In genomic region chr10:100053686-100054460, GRCh38 we compare ENCODE assay signal across 16 cellular contexts. TPM values are rescaled to one million over a fixed set of nuclear protein-coding genes. Genes with fewer than 3 reads are reported as not detected.
A peak's percentile ranks its signal among the peaks of the same experiment; 100 is the strongest.
DNase-seq lines count a peak whose midpoint lies in the region; ATAC-seq, FAIRE-seq and TF ChIP-seq lines count a peak whose summit lies in the region.
"Had no signal": no experiment of that assay in that cellular context is flagged by ENCODE, and none has a peak within 500 bp of the region (broad histone marks: within the 10 kb centered on the region; RNA-seq: fewer than 3 reads in every experiment).

No MANE protein-coding gene starts in this region.

- H3K9me2 ChIP-seq in GM23338 (ENCODE audit: insufficient read depth), result no peaks in the 10 kb centered on the region

- H4K20me1 ChIP-seq in GM23338 (replicated peaks; ENCODE audit: insufficient read depth) (no peaks in the 10 kb centered on the region), H1 (replicated peaks in 1 of 2; ENCODE audit: control insufficient read depth in 1 of 2, insufficient read depth in 2 of 2, low read length in 2 of 2) (no peaks in the 10 kb centered on the region), neural progenitor cell (ENCODE audit: low read depth) (no peaks in the 10 kb centered on the region)

- H3F3A ChIP-seq in GM23338 (replicated peaks; ENCODE audit: low read depth) (no peaks in the 10 kb centered on the region), neural progenitor cell (ENCODE audit: low read depth) (no peaks in the 10 kb centered on the region)

- H3K9me3 Mint-ChIP-seq in GM23338, result peaks cover 12% of the 10 kb centered on the region; the same call in 2 of the 3 replicates
- no peaks in the 10 kb centered on the region for H3K9me3 Mint-ChIP-seq in neural progenitor cell

- peaks cover 2 to 3% of the 10 kb centered on the region in 2 experiments; a peak in 2 of 4 replicates for H3K9me3 ChIP-seq in H1 (ENCODE audit: insufficient read depth in 2 of 2, low read depth in 1 of 2, low read length in 1 of 2)
- peaks cover 3% of the 10 kb centered on the region for H3K9me3 ChIP-seq in neural progenitor cell (ENCODE audit: low read depth)

- no peaks in the 10 kb centered on the region for H3K79me1 ChIP-seq in H1 (ENCODE audit: low read depth, low read length)

- no peak overlapping the region for H3K9ac ChIP-seq in H1 (replicated peaks in 1 of 4; ENCODE audit: extremely low read depth in 1 of 4, low read depth in 3 of 4, low read length in 3 of 4)
- H3K9ac ChIP-seq in neural progenitor cell, result no peak overlapping the region

- no peak overlapping the region for H4K8ac ChIP-seq in H1 (ENCODE audit: extremely low read depth, insufficient read depth, low read length)

- no peak overlapping the region for H4K91ac ChIP-seq in H1 (replicated peaks; ENCODE audit: insufficient read length, low read length)

- H2BK5ac ChIP-seq in H1 (ENCODE audit: low read depth, low read length), result no peak overlapping the region

- no peaks in the 10 kb centered on the region for H3K27me3 Mint-ChIP-seq in GM23338 (ENCODE audit: insufficient read depth, low read depth, poor library complexity)
- peaks cover 3% of the 10 kb centered on the region for H3K27me3 Mint-ChIP-seq in neural progenitor cell (ENCODE audit: insufficient read depth, low read depth)

- no peak for TF ChIP-seq EP300 in H1 (IDR thresholded peaks at IDR 0.05; ENCODE audit: borderline replicate concordance in 1 of 2, low read depth in 2 of 2, low read length in 2 of 2)

- peak; percentile 32 for FAIRE-seq in H1 (lab: Jason Lieb, UNC)
- FAIRE-seq: GM18507, H54 had no signal

- no peak overlapping the region for H3K23ac ChIP-seq in H1 (ENCODE audit: insufficient read length)

- no peak overlapping the region for H2BK120ac ChIP-seq in H1 (replicated peaks; ENCODE audit: low read depth, low read length)

- no peak for TF ChIP-seq POLR2A in H1 (IDR thresholded peaks at IDR 0.05; ENCODE audit: control extremely low read depth in 1 of 2, low read depth in 2 of 2, low read length in 2 of 2)

- no peak for TF ChIP-seq RAD21 in H1 (IDR thresholded peaks at IDR 0.05 in 1 of 2, conservative IDR thresholded peaks at IDR 0.05 in 1 of 2; ENCODE audit: low read depth in 2 of 2, low read length in 2 of 2)

- POLR2A ChIA-PET in H1 (lab: Charles Lee; ENCODE audit: partially characterized antibody), result interaction anchor here (0.6 kb wide), 1 partner anchor 41 kb away, joined by 3 read pairs; no protein-coding TSS in a partner anchor

- H3K27ac Mint-ChIP-seq in GM23338 (no peak overlapping the region), neural progenitor cell (no peak overlapping the region)
- H3K27ac Mint-ChIP-seq: CD8-positive, alpha-beta memory T cell had no signal

- H3K4me3 Mint-ChIP-seq in GM23338, result no peak overlapping the region
- no peak overlapping the region for H3K4me3 Mint-ChIP-seq in neural progenitor cell
- H3K4me3 Mint-ChIP-seq: CD8-positive, alpha-beta memory T cell had no signal

- H3K36me3 ChIP-seq in GM23338 (ENCODE audit: insufficient read depth) (no peaks in the 10 kb centered on the region), H1 (ENCODE audit: control insufficient read depth in 2 of 4, insufficient read depth in 4 of 4, low read length in 3 of 4) (no peaks in the 10 kb centered on the region), neural progenitor cell (no peaks in the 10 kb centered on the region)

- peaks cover 3% of the 10 kb centered on the region; the same call in 1 of the 3 replicates for H3K36me3 Mint-ChIP-seq in GM23338 (ENCODE audit: low read depth)
- H3K36me3 Mint-ChIP-seq in neural progenitor cell, result no peaks in the 10 kb centered on the region
- H3K36me3 Mint-ChIP-seq: CD8-positive, alpha-beta memory T cell had no signal

- H2AK5ac ChIP-seq in H1 (ENCODE audit: low read depth, low read length), result no peak overlapping the region

- no peak overlapping the region for H2BK12ac ChIP-seq in H1 (ENCODE audit: low read depth, low read length)

- no peak overlapping the region for H4K5ac ChIP-seq in H1 (ENCODE audit: insufficient read length, low read depth, low read length)

- ATAC-seq in GM23338 (no peak), GM21576 (IDR thresholded peaks at IDR 0.05; ENCODE audit: unreplicated experiment) (no peak), GM19452 (IDR thresholded peaks at IDR 0.05; ENCODE audit: unreplicated experiment) (no peak)

- H3K23me2 ChIP-seq in H1 (ENCODE audit: low read depth, low read length), result no peaks in the 10 kb centered on the region

- H2BK20ac ChIP-seq in H1 (ENCODE audit: low read length), result no peak overlapping the region

- H3K27me3 ChIP-seq in GM23338 (ENCODE audit: insufficient read depth) (no peaks in the 10 kb centered on the region), H1 (replicated peaks in 1 of 4; ENCODE audit: control insufficient read depth in 3 of 4, extremely low read depth in 1 of 4, insufficient read depth in 3 of 4, low read length in 3 of 4) (no peaks in the 10 kb centered on the region), neural progenitor cell (no peaks in the 10 kb centered on the region)

- peaks cover 9% of the 10 kb centered on the region for H3K4me1 Mint-ChIP-seq in GM23338
- H3K4me1 Mint-ChIP-seq in neural progenitor cell, result peaks cover 5% of the 10 kb centered on the region
- H3K4me1 Mint-ChIP-seq: CD8-positive, alpha-beta memory T cell had no signal

- DNase-seq in GM23338 (ENCODE audit: low spot score) (peak; percentile 3), H1 (ENCODE audit: low read depth in 1 of 2, low spot score in 2 of 2) (no peak), neural progenitor cell (ENCODE audit: low spot score) (no peak), C1 segment of cervical spinal cord (lab: John Stamatoyannopoulos, UW) (no peak)
- DNase-seq: Caco-2; CD8-positive, alpha-beta memory T cell; DND-41; GF-D8; IMR-90; KBM-7 had no signal

- H3K4ac ChIP-seq in H1 (replicated peaks; ENCODE audit: insufficient read length, low read depth, low read length), result no peak overlapping the region

- CTCF ChIA-PET in H1 (lab: Charles Lee; ENCODE audit: partially characterized antibody), result interaction anchor here (0.9 to 1.4 kb wide), 5 partner anchors 9 to 204 kb away, joined by 3 to 6 read pairs (median 3); no protein-coding TSS in a partner anchor

- no peak overlapping the region for H2BK15ac ChIP-seq in H1 (ENCODE audit: low read length)

- H3K14ac ChIP-seq in H1 (ENCODE audit: insufficient read length), result no peak overlapping the region

- no peak overlapping the region for H3K56ac ChIP-seq in H1 (replicated peaks; ENCODE audit: insufficient read length, low read depth, low read length)

- no peak overlapping the region for H3K27ac ChIP-seq in GM23338 (ENCODE audit: low read depth)
- H3K27ac ChIP-seq in H1 (ENCODE audit: low read depth, low read length), result no peak overlapping the region
- no peak overlapping the region for H3K27ac ChIP-seq in neural progenitor cell

- TF ChIP-seq CTCF in GM23338 (conservative IDR thresholded peaks at IDR 0.05; ENCODE audit: low read depth in 2 of 2) (no peak), H1 (IDR thresholded peaks at IDR 0.05; ENCODE audit: control extremely low read depth in 1 of 3, insufficient read depth in 1 of 3, low read depth in 1 of 3, low read length in 3 of 3) (no peak), neural progenitor cell (IDR thresholded peaks at IDR 0.05) (no peak)

- no peak overlapping the region for H3K4me3 ChIP-seq in GM23338
- H3K4me3 ChIP-seq in H1 (ENCODE audit: extremely low read depth in 1 of 4, insufficient read depth in 2 of 4, low read depth in 3 of 4, low read length in 4 of 4), result no peak overlapping the region
- H3K4me3 ChIP-seq in neural progenitor cell, result no peak overlapping the region

- H3K4me1 ChIP-seq in GM23338 (ENCODE audit: insufficient read depth) (no peaks in the 10 kb centered on the region), H1 (replicated peaks in 1 of 4; ENCODE audit: control insufficient read depth in 3 of 4, insufficient read depth in 4 of 4, low read length in 3 of 4) (no peaks in the 10 kb centered on the region), neural progenitor cell (no peaks in the 10 kb centered on the region)
- H3K4me1 ChIP-seq: Caco-2 had no signal

- H3K79me2 ChIP-seq in GM23338 (replicated peaks; ENCODE audit: insufficient read depth) (no peaks in the 10 kb centered on the region), H1 (ENCODE audit: control insufficient read depth in 1 of 2, insufficient read depth in 2 of 2, low read length in 2 of 2) (no peaks in the 10 kb centered on the region), neural progenitor cell (ENCODE audit: low read depth) (no peaks in the 10 kb centered on the region)

- peak overlapping the region; percentile 68 for H2AFZ ChIP-seq in GM23338
- H2AFZ ChIP-seq in H1 (ENCODE audit: low read length), result peak overlapping the region; percentile 70
- peak overlapping the region; percentile 76 for H2AFZ ChIP-seq in neural progenitor cell (replicated peaks)

- 81% methylated on average over 6 of the region's 6 CpGs; no CpG with 5 or more reads in 1 of the 2 experiments for WGBS in H1 (ENCODE audit: extremely low coverage in 1 of 2, insufficient coverage in 1 of 2, insufficient read length in 1 of 2, insufficient replicate concordance in 2 of 2, low coverage in 1 of 2, low lambda C conversion rate in 2 of 2, missing lambda C conversion rate in 1 of 2), 2 experiments

- no peak overlapping the region for H3K4me2 ChIP-seq in GM23338
- no peak overlapping the region for H3K4me2 ChIP-seq in H1 (ENCODE audit: insufficient read depth in 1 of 2, low read depth in 2 of 2, low read length in 2 of 2)
- H3K4me2 ChIP-seq in neural progenitor cell, result no peak overlapping the region

- no peak overlapping the region for H3K18ac ChIP-seq in H1 (ENCODE audit: extremely low read depth, low read length)

RNA-seq across cellular contexts. Expression of gene CPN1, which starts 27.8 kb away (rescaled TPM):
- not detected in 2 replicates for total RNA-seq in GM23338 (2014; rRNA removed; shearing (Covaris generic))
- polyA plus RNA-seq in GM23338 (2016; fragmentation: Nextera tagmentation; extraction: Ambion mirVana), result 0.32 TPM in 1 of 2 replicates, not detected in the other
- 0.15 TPM in 1 of 2 replicates, not detected in the other for total RNA-seq in H1 (2021; fragmentation: NEBNext Ultra II Directional; extraction: Animal tissue kit (Norgen Biotek cat#: 25700))
- 0.20 and 0.61 TPM in 2 replicates for polyA plus RNA-seq in H1 (2011; rRNA removed)
- polyA plus RNA-seq in H1 (2011; cell fraction: cytosol; rRNA removed), result 0.35 TPM
- 0.26 TPM for polyA plus RNA-seq in H1 (2011; cell fraction: nucleus; rRNA removed)
- polyA plus RNA-seq in H1 (2012, experiment 1 of 2), result 0.19 to 0.59 TPM (median 0.33 TPM) in 4 replicates
- not detected for polyA plus RNA-seq in H1 (2012, experiment 2 of 2)
- polyA plus RNA-seq in H1 (2013, experiment 1 of 2), result 0.16 TPM
- 0.24 TPM for polyA plus RNA-seq in H1 (2013, experiment 2 of 2)
- polyA minus RNA-seq in H1 (2011; rRNA and poly(A)+ RNA removed), result 0.95 TPM in 1 of 2 replicates, not detected in the other
- polyA minus RNA-seq in H1 (2011; cell fraction: cytosol; rRNA and poly(A)+ RNA removed), result not detected
- 1.1 TPM for polyA minus RNA-seq in H1 (2011; cell fraction: nucleus; rRNA and poly(A)+ RNA removed)
- not detected in 2 replicates for total RNA-seq in neural progenitor cell (ENCODE audit: low replicate concordance)
- total RNA-seq: A673; CD8-positive, alpha-beta memory T cell; IMR-90 had no signal
- polyA plus RNA-seq: BJ; CD8-positive, alpha-beta memory T cell; IMR-90 had no signal

RNA-seq across cellular contexts. Expression of gene DNMBP, which starts 44.1 kb away (rescaled TPM):
- total RNA-seq in GM23338 (2014; rRNA removed; shearing (Covaris generic)), result 25.7 and 31.2 TPM in 2 replicates
- polyA plus RNA-seq in GM23338 (2016; fragmentation: Nextera tagmentation; extraction: Ambion mirVana) (13.4 and 13.5 TPM in 2 replicates), H1 (2011; rRNA removed) (19.1 and 20.9 TPM in 2 replicates)
- total RNA-seq in H1 (2021; fragmentation: NEBNext Ultra II Directional; extraction: Animal tissue kit (Norgen Biotek cat#: 25700)), result 26.4 and 26.7 TPM in 2 replicates
- 21.0 TPM for polyA plus RNA-seq in H1 (2011; cell fraction: cytosol; rRNA removed)
- 31.1 TPM for polyA plus RNA-seq in H1 (2011; cell fraction: nucleus; rRNA removed)
- polyA plus RNA-seq in H1 (2012, experiment 1 of 2), result 20.4 to 23.5 TPM (median 22.6 TPM) in 4 replicates
- 3.9 TPM for polyA plus RNA-seq in H1 (2012, experiment 2 of 2)
- polyA plus RNA-seq in H1 (2013, experiment 1 of 2), result 17.8 TPM
- 16.4 TPM for polyA plus RNA-seq in H1 (2013, experiment 2 of 2)
- polyA minus RNA-seq in H1 (2011; rRNA and poly(A)+ RNA removed), result 21.0 and 24.0 TPM in 2 replicates
- polyA minus RNA-seq in H1 (2011; cell fraction: cytosol; rRNA and poly(A)+ RNA removed), result 15.4 TPM
- polyA minus RNA-seq in H1 (2011; cell fraction: nucleus; rRNA and poly(A)+ RNA removed), result 25.4 TPM
- total RNA-seq in neural progenitor cell (ENCODE audit: low replicate concordance), result 24.1 and 26.7 TPM in 2 replicates
